ENCODE assay signal across 1 cellular context in the genomic region with DNA sequence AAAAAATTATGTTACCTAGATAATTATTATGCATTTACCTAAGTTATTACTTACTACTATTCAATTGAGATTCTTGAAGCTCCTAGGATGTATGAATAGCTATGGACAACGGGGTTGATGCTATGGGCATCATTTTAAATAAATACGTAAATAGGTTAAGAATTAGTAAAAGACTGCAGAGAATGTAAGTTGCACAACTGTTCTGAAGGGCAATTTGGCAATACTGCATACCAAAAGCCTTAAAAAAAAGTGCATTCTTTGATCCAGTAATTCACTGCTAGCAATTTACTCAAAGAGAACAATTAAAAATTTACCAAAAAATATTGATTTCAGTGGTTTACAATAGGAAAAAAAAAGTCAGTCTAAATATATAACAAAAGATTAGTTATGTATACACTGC.
TF ChIP-seq lines count a peak whose summit lies in the region.

No MANE protein-coding gene starts in this region.

TF ChIP-seq in endothelial cell of umbilical vein, 7 proteins besides CTCF, POLR2A, EP300 and RAD21 (continued from another document):
- TF ChIP-seq FOS (IDR thresholded peaks at IDR 0.05; ENCODE audit: borderline replicate concordance, insufficient read depth, low read length) (no peak), POLR2AphosphoS5 (IDR thresholded peaks at IDR 0.05; ENCODE audit: insufficient read depth, low read depth, low read length) (no peak), GATA2 (IDR thresholded peaks at IDR 0.05; ENCODE audit: insufficient read depth, insufficient read length, low read depth, low read length) (no peak), JUN (IDR thresholded peaks at IDR 0.05; ENCODE audit: borderline replicate concordance, insufficient read depth, insufficient read length, low read depth) (no peak)
- TF ChIP-seq, protein P1, sequence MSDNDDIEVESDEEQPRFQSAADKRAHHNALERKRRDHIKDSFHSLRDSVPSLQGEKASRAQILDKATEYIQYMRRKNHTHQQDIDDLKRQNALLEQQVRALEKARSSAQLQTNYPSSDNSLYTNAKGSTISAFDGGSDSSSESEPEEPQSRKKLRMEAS (IDR thresholded peaks at IDR 0.05; ENCODE audit: insufficient read depth, insufficient read length), result no peak
